ENCODE assay signal across 8 cellular contexts in the genomic region with DNA sequence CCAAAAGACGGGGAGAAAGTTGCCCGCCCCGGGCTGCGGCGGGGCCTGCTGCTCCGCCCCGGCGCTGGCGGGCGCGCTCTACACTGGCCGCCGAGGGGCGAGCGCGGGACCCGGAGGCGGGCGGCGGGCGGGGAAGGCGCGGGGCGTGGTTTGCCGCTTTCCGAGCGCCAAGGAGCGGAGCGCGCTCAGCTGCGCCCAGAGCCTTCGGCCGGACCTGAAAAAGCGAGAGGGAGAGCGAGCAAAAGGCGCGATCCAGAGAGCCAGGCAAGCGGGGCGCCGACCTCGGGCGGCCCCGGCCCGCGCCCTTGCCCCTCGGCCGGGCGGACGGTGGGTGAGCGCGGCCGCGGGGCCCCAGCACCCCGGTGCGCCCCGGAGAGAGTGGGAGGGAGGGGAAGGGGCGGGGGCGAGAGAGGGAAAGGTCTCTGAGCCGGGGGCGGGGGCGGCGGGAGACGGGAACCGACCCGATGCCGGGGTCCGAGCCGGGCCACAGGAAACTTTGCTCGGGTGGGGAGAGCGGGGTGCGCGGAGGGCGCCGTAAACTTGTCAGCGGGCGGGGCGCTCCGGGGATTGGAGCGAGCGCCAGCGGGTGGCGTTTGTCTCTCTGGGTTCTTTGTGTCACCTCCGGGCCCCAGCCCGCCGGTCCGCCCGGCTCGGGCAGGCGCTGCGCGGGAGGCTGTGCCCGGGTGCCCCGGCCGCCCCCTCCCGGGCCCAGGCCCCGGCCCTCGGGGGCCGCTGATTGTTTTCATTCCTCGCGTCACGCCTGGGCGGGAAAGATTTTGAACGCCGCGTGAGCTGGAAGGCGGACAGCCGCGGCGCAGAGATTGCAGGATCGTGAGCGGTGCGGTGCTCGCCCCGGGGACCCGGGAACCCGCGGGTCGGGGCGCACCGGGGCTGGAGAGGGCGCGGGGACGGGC. TPM values are rescaled to one million over a fixed set of nuclear protein-coding genes. Genes with fewer than 3 reads are reported as not detected.
DNase-seq lines count a peak whose midpoint lies in the region; ATAC-seq lines count a peak whose summit lies in the region.

SYNE2 (plus strand) TSS at position 188 of the 914 bp plus-strand sequence. CDS start 56,145 bp downstream, outside the sequence.

- DNase-seq in NCI-H2081 (lab: John Stamatoyannopoulos, UW) (peak; percentile 70 to 79), NCI-H2081 treated with DMSO at 0.1 percent for 48 hours (lab: John Stamatoyannopoulos, UW) (no peak), NCI-H2107 treated with DMSO at 0.1 percent for 48 hours (lab: John Stamatoyannopoulos, UW; ENCODE audit: unreplicated experiment) (peak; percentile 81), cerebellum (ENCODE audit: low spot score) (peak; percentile 77), kidney glomerular epithelial cell (lab: John Stamatoyannopoulos, UW) (peak; percentile 33)
- DNase-seq in stimulated activated CD4-positive, alpha-beta T cell treated with anti-CD3 and anti-CD28 coated beads, Interleukin-1b, Interleukin-23, amount 100 ng/mL, for 24 hours (ENCODE audit: low read depth in 4 of 4, low spot score in 1 of 4), result peak; percentile 62 to 76 (median 66)

- peak; percentile 87 for ATAC-seq in HG02852 (IDR thresholded peaks at IDR 0.05; ENCODE audit: unreplicated experiment)
- peak; percentile 83 to 86 for ATAC-seq in activated CD4-positive, CD25-positive, alpha-beta regulatory T cell treated with anti-CD3 and anti-CD28 coated beads, Interleukin-2, amount 50 U/mL, for 24 hours

RNA-seq across cellular contexts. Expression of gene SYNE2, which starts in this region (rescaled TPM):
- total RNA-seq in cerebellum, result 167 TPM
